Comparison of ENCODE assay signal across 2 cellular contexts in the genomic region with DNA sequence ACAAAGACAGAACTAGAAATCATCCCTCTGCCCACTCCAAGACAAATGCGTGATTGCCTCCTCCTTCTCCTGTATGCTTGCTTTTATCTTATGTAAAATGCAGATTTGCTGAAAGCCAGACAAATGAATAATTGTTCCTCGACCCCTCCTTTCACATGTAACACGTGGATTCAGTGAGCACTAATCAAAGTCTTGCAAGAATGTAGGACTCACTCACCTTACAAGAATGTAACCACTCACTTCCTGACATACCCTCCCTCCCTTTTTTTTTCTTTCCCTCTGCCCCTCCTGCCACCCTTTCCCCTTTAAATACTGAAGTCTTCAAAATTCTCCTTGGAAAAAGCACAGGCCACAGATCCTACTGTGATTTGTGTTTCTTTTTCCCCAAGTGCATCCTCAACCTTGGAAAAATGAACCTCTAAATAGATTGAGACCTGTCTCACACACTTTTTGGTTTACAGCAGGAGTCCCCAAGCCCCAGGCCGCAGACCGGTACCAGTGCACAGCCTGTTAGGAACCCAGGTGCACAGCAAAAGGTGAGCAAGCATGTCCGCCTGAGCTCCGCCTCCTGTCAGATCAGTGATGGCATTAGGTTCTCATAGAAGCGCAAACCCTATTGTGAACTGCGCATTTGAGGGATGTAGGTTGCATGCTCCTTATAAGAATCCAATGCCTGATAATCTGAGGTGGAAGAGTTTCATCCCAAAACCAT.
A peak's percentile ranks its signal among the peaks of the same experiment; 100 is the strongest.
TF ChIP-seq lines count a peak whose summit lies in the region.

No MANE protein-coding gene starts in this region.

TF ChIP-seq in HepG2, 621 proteins besides CTCF, POLR2A, EP300 and RAD21:
- TF ChIP-seq PAF1 (CRISPR knock-in tag; IDR thresholded peaks at IDR 0.05) (0 out of 2 replicates have a peak, but pooled peaks have one; percentile 10), ZIK1 (CRISPR knock-in tag; IDR thresholded peaks at IDR 0.05; ENCODE audit: borderline replicate concordance, low read depth) (no peak)

TF ChIP-seq in WTC11, 78 proteins besides CTCF, POLR2A, EP300 and RAD21:
- TF ChIP-seq FOXJ3 (CRISPR knock-in tag; IDR thresholded peaks at IDR 0.05; ENCODE audit: borderline replicate concordance) (no peak), ZNF219 (CRISPR knock-in tag; IDR thresholded peaks at IDR 0.05; ENCODE audit: borderline replicate concordance) (no peak), ZNF416 (CRISPR knock-in tag; IDR thresholded peaks at IDR 0.05) (no peak), NFE2L1 (CRISPR knock-in tag; IDR thresholded peaks at IDR 0.05) (no peak), SP1 (CRISPR knock-in tag; conservative IDR thresholded peaks at IDR 0.05) (no peak), HMGA2 (CRISPR knock-in tag; IDR thresholded peaks at IDR 0.05) (no peak), MYBL2 (CRISPR knock-in tag; IDR thresholded peaks at IDR 0.05) (no peak), CREB1 (CRISPR knock-in tag; IDR thresholded peaks at IDR 0.05) (no peak), ZNF263 (CRISPR knock-in tag; IDR thresholded peaks at IDR 0.05; ENCODE audit: low read depth) (no peak), PRRX2 (CRISPR knock-in tag; IDR thresholded peaks at IDR 0.05) (no peak), ZNF138 (CRISPR knock-in tag; conservative IDR thresholded peaks at IDR 0.05) (no peak), ZNF671 (CRISPR knock-in tag; IDR thresholded peaks at IDR 0.05) (no peak), CBFB (CRISPR knock-in tag; IDR thresholded peaks at IDR 0.05; ENCODE audit: low read depth) (no peak)
- TF ChIP-seq, protein P1, sequence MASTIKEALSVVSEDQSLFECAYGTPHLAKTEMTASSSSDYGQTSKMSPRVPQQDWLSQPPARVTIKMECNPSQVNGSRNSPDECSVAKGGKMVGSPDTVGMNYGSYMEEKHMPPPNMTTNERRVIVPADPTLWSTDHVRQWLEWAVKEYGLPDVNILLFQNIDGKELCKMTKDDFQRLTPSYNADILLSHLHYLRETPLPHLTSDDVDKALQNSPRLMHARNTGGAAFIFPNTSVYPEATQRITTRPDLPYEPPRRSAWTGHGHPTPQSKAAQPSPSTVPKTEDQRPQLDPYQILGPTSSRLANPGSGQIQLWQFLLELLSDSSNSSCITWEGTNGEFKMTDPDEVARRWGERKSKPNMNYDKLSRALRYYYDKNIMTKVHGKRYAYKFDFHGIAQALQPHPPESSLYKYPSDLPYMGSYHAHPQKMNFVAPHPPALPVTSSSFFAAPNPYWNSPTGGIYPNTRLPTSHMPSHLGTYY (CRISPR knock-in tag; IDR thresholded peaks at IDR 0.05): no peak
- TF ChIP-seq, protein P2, sequence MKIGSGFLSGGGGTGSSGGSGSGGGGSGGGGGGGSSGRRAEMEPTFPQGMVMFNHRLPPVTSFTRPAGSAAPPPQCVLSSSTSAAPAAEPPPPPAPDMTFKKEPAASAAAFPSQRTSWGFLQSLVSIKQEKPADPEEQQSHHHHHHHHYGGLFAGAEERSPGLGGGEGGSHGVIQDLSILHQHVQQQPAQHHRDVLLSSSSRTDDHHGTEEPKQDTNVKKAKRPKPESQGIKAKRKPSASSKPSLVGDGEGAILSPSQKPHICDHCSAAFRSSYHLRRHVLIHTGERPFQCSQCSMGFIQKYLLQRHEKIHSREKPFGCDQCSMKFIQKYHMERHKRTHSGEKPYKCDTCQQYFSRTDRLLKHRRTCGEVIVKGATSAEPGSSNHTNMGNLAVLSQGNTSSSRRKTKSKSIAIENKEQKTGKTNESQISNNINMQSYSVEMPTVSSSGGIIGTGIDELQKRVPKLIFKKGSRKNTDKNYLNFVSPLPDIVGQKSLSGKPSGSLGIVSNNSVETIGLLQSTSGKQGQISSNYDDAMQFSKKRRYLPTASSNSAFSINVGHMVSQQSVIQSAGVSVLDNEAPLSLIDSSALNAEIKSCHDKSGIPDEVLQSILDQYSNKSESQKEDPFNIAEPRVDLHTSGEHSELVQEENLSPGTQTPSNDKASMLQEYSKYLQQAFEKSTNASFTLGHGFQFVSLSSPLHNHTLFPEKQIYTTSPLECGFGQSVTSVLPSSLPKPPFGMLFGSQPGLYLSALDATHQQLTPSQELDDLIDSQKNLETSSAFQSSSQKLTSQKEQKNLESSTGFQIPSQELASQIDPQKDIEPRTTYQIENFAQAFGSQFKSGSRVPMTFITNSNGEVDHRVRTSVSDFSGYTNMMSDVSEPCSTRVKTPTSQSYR (CRISPR knock-in tag; IDR thresholded peaks at IDR 0.05): no peak
- TF ChIP-seq, protein P3, sequence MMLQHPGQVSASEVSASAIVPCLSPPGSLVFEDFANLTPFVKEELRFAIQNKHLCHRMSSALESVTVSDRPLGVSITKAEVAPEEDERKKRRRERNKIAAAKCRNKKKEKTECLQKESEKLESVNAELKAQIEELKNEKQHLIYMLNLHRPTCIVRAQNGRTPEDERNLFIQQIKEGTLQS (CRISPR knock-in tag; conservative IDR thresholded peaks at IDR 0.05): no peak
- TF ChIP-seq, protein P4, sequence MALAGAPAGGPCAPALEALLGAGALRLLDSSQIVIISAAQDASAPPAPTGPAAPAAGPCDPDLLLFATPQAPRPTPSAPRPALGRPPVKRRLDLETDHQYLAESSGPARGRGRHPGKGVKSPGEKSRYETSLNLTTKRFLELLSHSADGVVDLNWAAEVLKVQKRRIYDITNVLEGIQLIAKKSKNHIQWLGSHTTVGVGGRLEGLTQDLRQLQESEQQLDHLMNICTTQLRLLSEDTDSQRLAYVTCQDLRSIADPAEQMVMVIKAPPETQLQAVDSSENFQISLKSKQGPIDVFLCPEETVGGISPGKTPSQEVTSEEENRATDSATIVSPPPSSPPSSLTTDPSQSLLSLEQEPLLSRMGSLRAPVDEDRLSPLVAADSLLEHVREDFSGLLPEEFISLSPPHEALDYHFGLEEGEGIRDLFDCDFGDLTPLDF (CRISPR knock-in tag; IDR thresholded peaks at IDR 0.05): no peak
TF ChIP-seq in WTC11: peak in this region for 0.
